Comparison of ENCODE assay signal across 9 cellular contexts in the genomic region with DNA sequence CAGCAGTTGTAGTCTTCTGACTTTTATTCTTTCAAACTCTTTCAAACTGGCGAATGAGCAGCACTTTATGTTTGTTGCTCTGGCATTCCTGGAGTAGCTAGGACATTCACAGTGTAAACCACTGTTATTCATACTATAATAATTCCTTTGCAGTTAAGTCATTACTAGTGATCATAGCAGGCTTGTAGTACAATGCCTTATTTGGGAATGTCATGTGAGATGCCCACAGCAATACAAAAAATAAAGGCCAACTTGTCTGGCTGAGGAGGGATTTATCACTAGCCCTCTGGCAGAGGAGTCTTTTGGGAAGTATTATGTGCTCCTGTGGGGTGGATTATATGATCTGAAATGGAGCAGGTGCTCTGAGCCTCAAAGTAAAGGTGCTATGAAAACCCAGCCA.
DNase-seq lines count a peak whose midpoint lies in the region; ATAC-seq and TF ChIP-seq lines count a peak whose summit lies in the region.
"Had no signal": no experiment of that assay in that cellular context is flagged by ENCODE, and none has a peak within 500 bp of the region (broad histone marks: within the 10 kb centered on the region; RNA-seq: fewer than 3 reads in every experiment).

No MANE protein-coding gene starts in this region.

- H3K4me1 Mint-ChIP-seq in Calu3 (ENCODE audit: low read depth, unreplicated experiment) (peaks cover 14% of the 10 kb centered on the region), progenitor cell of endocrine pancreas (ENCODE audit: low read depth) (no peaks in the 10 kb centered on the region)
- H3K4me1 Mint-ChIP-seq in activated T-cell treated with anti-CD3 and anti-CD28 coated beads, Interleukin-2, amount 50 U/mL, for 4 hours (ENCODE audit: low read depth): no peaks in the 10 kb centered on the region

- H3K9me3 Mint-ChIP-seq in Calu3 (ENCODE audit: low read depth, unreplicated experiment): no peaks in the 10 kb centered on the region
- no peaks in the 10 kb centered on the region for H3K9me3 Mint-ChIP-seq in progenitor cell of endocrine pancreas (ENCODE audit: low read depth)
- H3K9me3 Mint-ChIP-seq in activated T-cell treated with anti-CD3 and anti-CD28 coated beads, Interleukin-2, amount 50 U/mL, for 4 hours: no peaks in the 10 kb centered on the region

- H3K27ac ChIP-seq in SJSA1: peak overlapping the region; percentile 95
- H3K27ac ChIP-seq: VCaP had no signal

- H3K27me3 Mint-ChIP-seq in Calu3 (ENCODE audit: unreplicated experiment): no peaks in the 10 kb centered on the region
- no peaks in the 10 kb centered on the region for H3K27me3 Mint-ChIP-seq in progenitor cell of endocrine pancreas
- no peaks in the 10 kb centered on the region for H3K27me3 Mint-ChIP-seq in activated T-cell treated with anti-CD3 and anti-CD28 coated beads, Interleukin-2, amount 50 U/mL, for 4 hours (ENCODE audit: low read depth)

- no peaks in the 10 kb centered on the region for H3K36me3 Mint-ChIP-seq in Calu3 (ENCODE audit: insufficient read depth, unreplicated experiment)
- no peaks in the 10 kb centered on the region for H3K36me3 Mint-ChIP-seq in progenitor cell of endocrine pancreas (ENCODE audit: insufficient read depth)
- H3K36me3 Mint-ChIP-seq in activated T-cell treated with anti-CD3 and anti-CD28 coated beads, Interleukin-2, amount 50 U/mL, for 4 hours (ENCODE audit: insufficient read depth): no peaks in the 10 kb centered on the region

- intact Hi-C loops in Calu3 (cut with micrococcal nuclease; ENCODE audit: unreplicated experiment): no loop called here

- no TSS peak for BruUV-seq in Calu3 (replicated peaks; lab: Mats Ljungman, UMichigan)

- TF ChIP-seq CTCF in Calu3 (IDR thresholded peaks at IDR 0.05; ENCODE audit: unreplicated experiment) (no peak), progenitor cell of endocrine pancreas (IDR thresholded peaks at IDR 0.05; ENCODE audit: unreplicated experiment) (no peak)

- peaks cover 24% of the 10 kb centered on the region for H3K4me1 ChIP-seq in SJSA1 (replicated peaks)

- H3K4me3 Mint-ChIP-seq in Calu3 (ENCODE audit: low read depth, unreplicated experiment) (no peak overlapping the region), progenitor cell of endocrine pancreas (ENCODE audit: low read depth) (no peak overlapping the region)
- no peak overlapping the region for H3K4me3 Mint-ChIP-seq in activated T-cell treated with anti-CD3 and anti-CD28 coated beads, Interleukin-2, amount 50 U/mL, for 4 hours

- DNase-seq in Calu3 (peak; percentile 30), SJSA1 (ENCODE audit: low read depth in 1 of 2, low spot score in 2 of 2) (peak; percentile 61 to 88), foreskin melanocyte (peak; percentile 98), progenitor cell of endocrine pancreas (ENCODE audit: low spot score, unreplicated experiment) (no peak), COR-L47 (lab: John Stamatoyannopoulos, UW) (no peak), KG1 (lab: John Stamatoyannopoulos, UW) (no peak), MV-4-11 (lab: John Stamatoyannopoulos, UW) (no peak)
- DNase-seq in activated T-cell treated with anti-CD3 and anti-CD28 coated beads, Interleukin-2, amount 50 U/mL, for 4 hours: no peak

- no peak for ATAC-seq in activated T-cell treated with anti-CD3 and anti-CD28 coated beads, Interleukin-2, amount 50 U/mL, for 4 hours

- no peaks in the 10 kb centered on the region for H3K36me3 ChIP-seq in SJSA1

- H3K9me3 ChIP-seq in SJSA1 (replicated peaks): no peaks in the 10 kb centered on the region

- H3K27me3 ChIP-seq in SJSA1 (replicated peaks): no peaks in the 10 kb centered on the region

- peak overlapping the region; percentile 91 for H3K27ac Mint-ChIP-seq in Calu3 (ENCODE audit: unreplicated experiment)
- H3K27ac Mint-ChIP-seq in progenitor cell of endocrine pancreas: peak overlapping the region; percentile 69

- no peak overlapping the region for H3K4me3 ChIP-seq in SJSA1

- CTCF ChIA-PET in Calu3 (lab: Charles Lee): interaction anchor here (0.6 kb wide), 1 partner anchor 588 kb away, joined by 3 read pairs; no protein-coding TSS in a partner anchor

Comparison
In these comparisons a context has a peak if more than half of its experiments do, and no peak if none do; other contexts are left out.
1. DNase-seq: peak in Calu3 (single experiment), SJSA1 (2 of 2) and foreskin melanocyte (single experiment); none in progenitor cell of endocrine pancreas (single experiment), COR-L47 (single experiment), KG1 (single experiment), activated T-cell treated with anti-CD3 and anti-CD28 coated beads, Interleukin-2, amount 50 U/mL, for 4 hours (single experiment) and MV-4-11 (single experiment).